In genomic region chr7:44575054-44575453, GRCh38 we compare ENCODE assay signal across 11 cellular contexts. TPM values are rescaled to one million over a fixed set of nuclear protein-coding genes. Genes with fewer than 3 reads are reported as not detected.
DNase-seq lines count a peak whose midpoint lies in the region; ATAC-seq and TF ChIP-seq lines count a peak whose summit lies in the region.
"Had no signal": no experiment of that assay in that cellular context is flagged by ENCODE, and none has a peak within 500 bp of the region (broad histone marks: within the 10 kb centered on the region; RNA-seq: fewer than 3 reads in every experiment).

No MANE protein-coding gene starts in this region.

- TF ChIP-seq EP300 in neural cell (conservative IDR thresholded peaks at IDR 0.05; ENCODE audit: poor library complexity, severe bottlenecking): no peak

- peaks cover 77% of the 10 kb centered on the region for H3K36me3 ChIP-seq in KOPT-K1 (ENCODE audit: insufficient read depth, low read length)
- H3K36me3 ChIP-seq in neural cell (ENCODE audit: insufficient read depth, low read length): peaks cover 4% of the 10 kb centered on the region
- H3K36me3 ChIP-seq: ovary had no signal

- peak overlapping the region; percentile 84 for H3K27ac ChIP-seq in KOPT-K1 (ENCODE audit: low read depth, low read length, poor library complexity, severe bottlenecking)
- H3K27ac ChIP-seq in neural cell (ENCODE audit: low read length): no peak overlapping the region

- no peaks in the 10 kb centered on the region for H3F3A ChIP-seq in neural cell (ENCODE audit: insufficient read depth, low read length, poor library complexity, severe bottlenecking)

- H3K4me3 Mint-ChIP-seq in Calu3 (ENCODE audit: low read depth, unreplicated experiment) (peak overlapping the region; percentile 93), brain (peak overlapping the region; percentile 91 to 99 (median 97))

- H3K27ac Mint-ChIP-seq in Calu3 (ENCODE audit: unreplicated experiment) (peak overlapping the region; percentile 86), brain (peak overlapping the region; percentile 77 to 99 (median 98))

- intact Hi-C loops in Calu3 (cut with micrococcal nuclease; ENCODE audit: unreplicated experiment): no loop called here

- H3K9me2 ChIP-seq in neural cell (ENCODE audit: insufficient read depth, low read length): no peaks in the 10 kb centered on the region

- no peak for DNase-seq in Calu3
- no peak for DNase-seq in H4 (ENCODE audit: low spot score)
- no peak for DNase-seq in NCI-H748 (lab: John Stamatoyannopoulos, UW; ENCODE audit: unreplicated experiment)
- DNase-seq: hippocampal formation, NCI-H1105, ovary, Peyer's patch had no signal

- no peak overlapping the region for H3K9ac ChIP-seq in neural cell (ENCODE audit: low read length)

- no peaks in the 10 kb centered on the region for H3K27me3 Mint-ChIP-seq in Calu3 (ENCODE audit: unreplicated experiment)
- H3K27me3 Mint-ChIP-seq in brain: peaks cover 4% of the 10 kb centered on the region

- peak overlapping the region; percentile 87 for H3K4me3 ChIP-seq in neural cell (ENCODE audit: low read length)

- H4K20me1 ChIP-seq in neural cell (ENCODE audit: insufficient read depth): no peaks in the 10 kb centered on the region

- H3K9me3 Mint-ChIP-seq in Calu3 (ENCODE audit: low read depth, unreplicated experiment) (no peaks in the 10 kb centered on the region), brain (no peaks in the 10 kb centered on the region)

- H3K9me3 ChIP-seq in KOPT-K1 (ENCODE audit: insufficient read depth, low read length, poor library complexity, severe bottlenecking): no peaks in the 10 kb centered on the region
- H3K9me3 ChIP-seq in neural cell (ENCODE audit: low read length): no peaks in the 10 kb centered on the region
- H3K9me3 ChIP-seq: ovary, Peyer's patch had no signal

- CTCF ChIA-PET in Calu3 (lab: Charles Lee): no interaction called here

- TF ChIP-seq CTCF in Calu3 (IDR thresholded peaks at IDR 0.05; ENCODE audit: unreplicated experiment): no peak
- TF ChIP-seq CTCF in brain (conservative IDR thresholded peaks at IDR 0.05): no peak
- TF ChIP-seq CTCF in neural cell (IDR thresholded peaks at IDR 0.05; ENCODE audit: poor library complexity, severe bottlenecking): no peak

- BruUV-seq in Calu3 (replicated peaks; lab: Mats Ljungman, UMichigan): no TSS peak

- H3K36me3 Mint-ChIP-seq in Calu3 (ENCODE audit: insufficient read depth, unreplicated experiment) (peaks cover 96% of the 10 kb centered on the region), brain (peaks cover 73% of the 10 kb centered on the region)

- no peak overlapping the region for H2AFZ ChIP-seq in neural cell (ENCODE audit: low read depth, low read length)

- no peak overlapping the region for H3K4me2 ChIP-seq in neural cell (ENCODE audit: low read length)

- no peaks in the 10 kb centered on the region for H3K27me3 ChIP-seq in neural cell (ENCODE audit: insufficient read depth, low read depth, low read length)
- H3K27me3 ChIP-seq: ovary, Peyer's patch had no signal

- H3K79me2 ChIP-seq in neural cell (replicated peaks; ENCODE audit: insufficient read depth, low read length): peaks cover 9% of the 10 kb centered on the region

- TF ChIP-seq RAD21 in neural cell (conservative IDR thresholded peaks at IDR 0.05): no peak

- no peak for ATAC-seq in GM21367 (IDR thresholded peaks at IDR 0.05; ENCODE audit: unreplicated experiment)

- H3K4me1 Mint-ChIP-seq in Calu3 (ENCODE audit: low read depth, unreplicated experiment) (peaks cover 32% of the 10 kb centered on the region), brain (peaks cover 56% of the 10 kb centered on the region)

TF ChIP-seq in neural cell, 6 proteins besides CTCF, POLR2A, EP300 and RAD21:
- TF ChIP-seq REST (IDR thresholded peaks at IDR 0.05; ENCODE audit: borderline replicate concordance) (no peak), MXI1 (conservative IDR thresholded peaks at IDR 0.05; ENCODE audit: poor library complexity, severe bottlenecking) (no peak), SMC3 (conservative IDR thresholded peaks at IDR 0.05; ENCODE audit: poor library complexity) (no peak), POLR2AphosphoS5 (IDR thresholded peaks at IDR 0.05) (no peak), TAF1 (IDR thresholded peaks at IDR 0.05; ENCODE audit: low read depth) (no peak), EZH2 (IDR thresholded peaks at IDR 0.05; ENCODE audit: borderline replicate concordance, insufficient read depth, low read length, poor library complexity, severe bottlenecking) (no peak)

RNA-seq across cellular contexts. Expression of gene DDX56, which starts 1.3 kb away (rescaled TPM):
- 157 and 168 TPM in 2 replicates for total RNA-seq in Calu3 (2022)
- polyA plus RNA-seq in brain (ENCODE audit: insufficient read depth, low read depth, low replicate concordance) (62.8 TPM), neural cell (80.6 and 86.6 TPM in 2 replicates)
- 52.0 and 56.2 TPM in 2 replicates for polyA minus RNA-seq in neural cell
- total RNA-seq in H4 (2014; rRNA removed; shearing (Covaris generic)): 166 and 182 TPM in 2 replicates

RNA-seq across cellular contexts. Expression of gene TMED4, which starts 7.0 kb away (rescaled TPM):
- 115 and 128 TPM in 2 replicates for total RNA-seq in Calu3 (2022)
- polyA plus RNA-seq in brain (ENCODE audit: insufficient read depth, low read depth, low replicate concordance) (96.9 TPM), neural cell (158 and 202 TPM in 2 replicates)
- 97.9 and 107 TPM in 2 replicates for polyA minus RNA-seq in neural cell
- 289 and 353 TPM in 2 replicates for total RNA-seq in H4 (2014; rRNA removed; shearing (Covaris generic))

RNA-seq across cellular contexts. Expression of gene OGDH, which starts 31.4 kb away (rescaled TPM):
- 100 and 105 TPM in 2 replicates for total RNA-seq in Calu3 (2022)
- polyA plus RNA-seq in brain (ENCODE audit: insufficient read depth, low read depth, low replicate concordance): 177 TPM
- 16.9 and 23.6 TPM in 2 replicates for polyA plus RNA-seq in neural cell
- 49.3 and 55.3 TPM in 2 replicates for polyA minus RNA-seq in neural cell
- 67.1 and 93.7 TPM in 2 replicates for total RNA-seq in H4 (2014; rRNA removed; shearing (Covaris generic))

RNA-seq across cellular contexts. Expression of gene NPC1L1, which starts 33.9 kb away (rescaled TPM):
- 45.0 and 46.0 TPM in 2 replicates for total RNA-seq in Calu3 (2022)
- polyA plus RNA-seq in brain (ENCODE audit: insufficient read depth, low read depth, low replicate concordance) (not detected), neural cell (0.20 TPM in 1 of 2 replicates, not detected in the other)
- not detected in 2 replicates for polyA minus RNA-seq in neural cell
- 0.10 TPM in 1 of 2 replicates, not detected in the other for total RNA-seq in H4 (2014; rRNA removed; shearing (Covaris generic))
